Comparison of ENCODE assay signal across 1 cellular context in the genomic region with DNA sequence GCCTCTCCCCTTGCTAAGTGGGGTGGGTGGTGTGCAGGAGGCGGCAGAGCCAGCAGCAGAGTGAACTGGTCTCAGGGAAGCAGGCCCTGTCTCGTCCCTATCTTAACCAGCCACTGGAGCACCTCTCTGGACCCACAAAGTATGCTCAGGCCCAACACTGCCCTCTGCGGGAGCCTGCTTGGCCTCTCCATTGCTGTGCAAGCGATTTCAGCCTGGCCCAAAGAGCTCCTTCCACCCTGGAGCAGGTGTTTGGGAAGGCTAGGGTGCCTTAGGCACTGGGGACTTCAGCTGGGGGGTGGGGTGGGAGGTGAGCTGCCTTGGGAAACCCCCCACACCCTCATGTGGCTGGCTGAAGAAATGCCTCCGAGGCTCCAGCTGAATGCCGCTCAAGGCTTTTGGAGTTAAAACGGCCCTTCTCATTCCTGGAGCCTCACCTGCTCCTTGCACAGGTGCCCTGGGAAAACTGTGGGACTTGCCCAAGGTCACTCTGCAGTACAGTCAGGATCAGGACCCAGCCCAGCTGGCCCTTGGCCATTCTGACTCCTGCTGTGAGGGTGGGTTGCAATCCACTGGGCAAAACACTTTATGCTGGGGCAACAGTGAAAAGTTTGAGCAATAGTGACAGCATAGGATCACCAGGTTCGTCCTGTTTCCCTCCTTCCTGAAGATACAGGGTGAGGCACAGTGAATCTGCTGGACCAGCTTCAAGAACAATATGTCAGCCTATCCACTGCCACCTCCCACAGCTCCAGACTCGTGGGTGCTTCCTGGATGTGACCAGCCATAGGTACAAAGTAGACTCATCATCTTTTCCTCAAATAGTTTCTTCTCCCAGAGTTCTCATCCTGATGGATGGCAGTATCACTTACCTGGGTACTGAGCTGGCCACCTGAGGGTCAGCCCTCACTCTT.
TF ChIP-seq lines count a peak whose summit lies in the region.

No MANE protein-coding gene starts in this region.

TF ChIP-seq in HEK293, 187 proteins besides CTCF, POLR2A, EP300 and RAD21 (continued from another document):
- TF ChIP-seq, protein P1, sequence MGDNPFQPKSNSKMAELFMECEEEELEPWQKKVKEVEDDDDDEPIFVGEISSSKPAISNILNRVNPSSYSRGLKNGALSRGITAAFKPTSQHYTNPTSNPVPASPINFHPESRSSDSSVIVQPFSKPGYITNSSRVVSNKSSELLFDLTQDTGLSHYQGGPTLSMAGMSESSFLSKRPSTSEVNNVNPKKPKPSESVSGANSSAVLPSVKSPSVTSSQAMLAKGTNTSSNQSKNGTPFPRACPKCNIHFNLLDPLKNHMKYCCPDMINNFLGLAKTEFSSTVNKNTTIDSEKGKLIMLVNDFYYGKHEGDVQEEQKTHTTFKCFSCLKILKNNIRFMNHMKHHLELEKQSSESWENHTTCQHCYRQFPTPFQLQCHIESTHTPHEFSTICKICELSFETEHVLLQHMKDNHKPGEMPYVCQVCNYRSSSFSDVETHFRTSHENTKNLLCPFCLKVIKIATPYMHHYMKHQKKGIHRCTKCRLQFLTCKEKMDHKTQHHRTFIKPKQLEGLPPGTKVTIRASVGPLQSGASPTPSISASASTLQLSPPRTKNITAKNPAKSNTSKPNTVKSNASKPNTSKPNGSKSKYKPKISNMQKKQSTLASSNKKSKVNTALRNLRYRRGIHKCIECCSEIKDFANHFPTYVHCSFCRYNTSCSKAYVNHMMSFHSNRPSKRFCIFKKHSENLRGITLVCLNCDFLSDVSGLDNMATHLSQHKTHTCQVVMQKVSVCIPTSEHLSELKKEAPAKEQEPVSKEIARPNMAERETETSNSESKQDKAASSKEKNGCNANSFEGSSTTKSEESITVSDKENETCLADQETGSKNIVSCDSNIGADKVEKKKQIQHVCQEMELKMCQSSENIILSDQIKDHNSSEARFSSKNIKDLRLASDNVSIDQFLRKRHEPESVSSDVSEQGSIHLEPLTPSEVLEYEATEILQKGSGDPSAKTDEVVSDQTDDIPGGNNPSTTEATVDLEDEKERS (tag by site-specific recombination; IDR thresholded peaks at IDR 0.05) = no peak
- TF ChIP-seq, protein P2, sequence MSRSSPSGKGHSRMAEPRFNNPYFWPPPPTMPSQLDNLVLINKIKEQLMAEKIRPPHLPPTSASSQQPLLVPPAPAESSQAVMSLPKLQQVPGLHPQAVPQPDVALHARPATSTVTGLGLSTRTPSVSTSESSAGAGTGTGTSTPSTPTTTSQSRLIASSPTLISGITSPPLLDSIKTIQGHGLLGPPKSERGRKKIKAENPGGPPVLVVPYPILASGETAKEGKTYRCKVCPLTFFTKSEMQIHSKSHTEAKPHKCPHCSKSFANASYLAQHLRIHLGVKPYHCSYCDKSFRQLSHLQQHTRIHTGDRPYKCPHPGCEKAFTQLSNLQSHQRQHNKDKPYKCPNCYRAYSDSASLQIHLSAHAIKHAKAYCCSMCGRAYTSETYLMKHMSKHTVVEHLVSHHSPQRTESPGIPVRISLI (tag by site-specific recombination; IDR thresholded peaks at IDR 0.05) = no peak
- TF ChIP-seq KLF7 (tag by site-specific recombination; IDR thresholded peaks at IDR 0.05; ENCODE audit: borderline replicate concordance) (no peak), ZNF114 (tag by site-specific recombination; IDR thresholded peaks at IDR 0.05) (no peak)
TF ChIP-seq in HEK293: peak in this region for 1.
